ENCODE assay signal across 24 cellular contexts in genomic region chr2:186032337-186032736, GRCh38.
"Had no signal": no experiment of that assay in that cellular context is flagged by ENCODE, and none has a peak within 500 bp of the region (broad histone marks: within the 10 kb centered on the region; RNA-seq: fewer than 3 reads in every experiment).

No MANE protein-coding gene starts in this region.

- H3K27me3 ChIP-seq: adrenal gland, colonic mucosa, MG63, SJCRH30 had no signal

- H3K9me2 ChIP-seq: SK-N-SH had no signal

- DNase-seq: activated CD4-positive, alpha-beta T cell treated with anti-CD3 and anti-CD28 coated beads for 48 hours; activated CD4-positive, alpha-beta T cell treated with anti-CD3 and anti-CD28 coated beads, Interleukin-2, amount 50 U/mL, for 4 hours; activated CD4-positive, CD25-positive, alpha-beta regulatory T cell treated with anti-CD3 and anti-CD28 coated beads, Interleukin-2, amount 50 U/mL, for 72 hours; activated CD8-positive, alpha-beta memory T cell treated with anti-CD3 and anti-CD28 coated beads, Interleukin-2, amount 50 U/mL, for 48 hours; activated CD8-positive, alpha-beta T cell treated with anti-CD3 and anti-CD28 coated beads, Interleukin-2, amount 10 ng/mL, durations not matched to agents 7 days and 5 days; activated naive CD4-positive, alpha-beta T cell treated with anti-CD3 and anti-CD28 coated beads, Interleukin-2, amount 50 U/mL, for 16 hours; activated naive CD8-positive, alpha-beta T cell treated with anti-CD3 and anti-CD28 coated beads, Interleukin-2, amount 10 ng/mL, durations not matched to agents 7 days and 5 days; activated T-cell treated with anti-CD3 and anti-CD28 coated beads, Interleukin-2, amount 50 U/mL, for 1 hour; adrenal gland; anterior cingulate cortex; colonic mucosa; MG63; NCI-H1092; NCI-H1417; NCI-H1930; NCI-H2171; NCI-H345; NCI-H510A; NCI-H69; PC-3; SK-N-SH; T-helper 1 cell had no signal

- H3K4me1 ChIP-seq: adrenal gland, colonic mucosa had no signal

- H3K4me2 ChIP-seq: SK-N-SH had no signal

- H3K36me3 ChIP-seq: adrenal gland, colonic mucosa, MG63, SJCRH30 had no signal

- H3K4me3 ChIP-seq: adrenal gland, colonic mucosa, MG63, SJCRH30 had no signal

- H3K9me3 ChIP-seq: adrenal gland, colonic mucosa, MG63, SK-N-SH had no signal

- ATAC-seq: activated CD8-positive, alpha-beta T cell treated with anti-CD3 and anti-CD28 coated beads, Interleukin-2, amount 10 ng/mL, durations not matched to agents 7 days and 5 days; PC-3; WTC11 had no signal

- H3K27ac ChIP-seq: adrenal gland, colonic mucosa, SJCRH30 had no signal

- H3K9ac ChIP-seq: SK-N-SH had no signal
